Comparison of ENCODE assay signal across 7 cellular contexts in the genomic region with DNA sequence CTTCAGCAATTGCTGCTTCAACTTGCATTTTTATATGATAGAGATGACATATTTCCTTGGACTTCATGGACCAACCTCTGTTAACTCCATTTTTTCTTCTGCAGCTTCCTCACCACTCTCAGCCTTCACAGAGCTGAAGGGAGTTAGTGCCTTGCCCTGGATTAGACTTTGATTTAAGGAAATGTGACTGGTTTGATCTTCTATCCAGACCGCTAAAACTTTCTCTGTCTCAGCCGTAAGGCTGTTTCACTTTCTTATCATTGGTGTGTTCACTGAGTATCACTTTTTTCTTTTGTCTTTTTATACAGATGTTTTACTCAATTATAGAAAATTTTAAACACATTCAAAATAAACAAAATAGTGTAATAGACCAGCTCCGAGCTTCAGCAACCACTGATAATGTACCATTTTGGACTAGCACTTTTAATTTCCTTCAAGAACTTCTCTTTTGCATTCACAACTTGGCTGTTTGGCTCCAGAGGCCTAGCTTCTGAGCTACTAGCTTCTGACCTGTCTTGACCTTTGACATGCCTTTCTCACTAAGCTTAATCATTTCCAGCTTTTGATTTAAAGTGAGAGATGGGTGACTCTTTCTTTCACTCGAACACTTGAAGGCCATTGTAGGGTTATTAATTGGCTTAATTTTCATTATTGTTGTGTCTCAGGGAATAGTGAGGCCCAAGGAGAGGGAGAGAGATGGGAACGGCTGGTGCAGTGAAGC. TPM values are rescaled to one million over a fixed set of nuclear protein-coding genes. Genes with fewer than 3 reads are reported as not detected.
DNase-seq lines count a peak whose midpoint lies in the region; ATAC-seq and TF ChIP-seq lines count a peak whose summit lies in the region.

No MANE protein-coding gene starts in this region.

- peaks cover 61% of the 10 kb centered on the region for H3K4me1 Mint-ChIP-seq in WTC11
- H3K4me1 Mint-ChIP-seq in nephron progenitor cell = peaks cover 61% of the 10 kb centered on the region

- no peaks in the 10 kb centered on the region for H3K27me3 ChIP-seq in left lung
- no peaks in the 10 kb centered on the region for H3K27me3 ChIP-seq in H7 (ENCODE audit: control insufficient read depth, insufficient read depth, low read length)

- H3K27ac ChIP-seq in left lung = peak overlapping the region in 1 of 2 donors; percentile 23

- H3K36me3 Mint-ChIP-seq in WTC11 (no peaks in the 10 kb centered on the region), nephron progenitor cell (ENCODE audit: low read depth) (peaks cover 28% of the 10 kb centered on the region)

- no peaks in the 10 kb centered on the region for H3K36me3 ChIP-seq in left lung
- no peaks in the 10 kb centered on the region for H3K36me3 ChIP-seq in H7 (replicated peaks; ENCODE audit: control insufficient read depth, insufficient read depth, low read length)

- peak overlapping the region; percentile 23; the same call in 1 of the 2 replicates for H3K27ac Mint-ChIP-seq in WTC11
- peak overlapping the region; percentile 61 for H3K27ac Mint-ChIP-seq in nephron progenitor cell

- H3K4me3 ChIP-seq in left lung (no peak overlapping the region), H7 (ENCODE audit: insufficient read depth, low read depth, low read length) (no peak overlapping the region)

- H3K9me3 Mint-ChIP-seq in WTC11 (no peaks in the 10 kb centered on the region), nephron progenitor cell (peaks cover 6% of the 10 kb centered on the region)

- no peak for DNase-seq in WTC11 (ENCODE audit: low spot score)
- DNase-seq in nephron progenitor cell = no peak
- DNase-seq in HCEC 1CT = no peak
- no peak for DNase-seq in left lung
- no peak for DNase-seq in H7

- no peak for TF ChIP-seq CTCF in WTC11 (IDR thresholded peaks at IDR 0.05)
- no peak for TF ChIP-seq CTCF in nephron progenitor cell (IDR thresholded peaks at IDR 0.05)
- TF ChIP-seq CTCF in left lung (IDR thresholded peaks at IDR 0.05) = no peak

- CTCF ChIA-PET in WTC11 (lab: Charles Lee) = no interaction called here

- intact Hi-C loops in left lung (cut with DNase I) = no loop called here

- no peak overlapping the region for H3K4me3 Mint-ChIP-seq in WTC11
- no peak overlapping the region for H3K4me3 Mint-ChIP-seq in nephron progenitor cell

- H3K27me3 Mint-ChIP-seq in WTC11 (ENCODE audit: low read depth) (no peaks in the 10 kb centered on the region), nephron progenitor cell (ENCODE audit: low read depth, poor library complexity) (no peaks in the 10 kb centered on the region)

- H3K9me3 ChIP-seq in left lung = no peaks in the 10 kb centered on the region

- POLR2A ChIA-PET in WTC11 (lab: Charles Lee) = no interaction called here

- peaks cover 14 to 68% of the 10 kb centered on the region in 2 donors for H3K4me1 ChIP-seq in left lung

- ATAC-seq in GM18870 (IDR thresholded peaks at IDR 0.05; ENCODE audit: unreplicated experiment) (peak; percentile 30), HG02571 (IDR thresholded peaks at IDR 0.05; ENCODE audit: unreplicated experiment) (peak; percentile 23), WTC11 (no peak), left lung (no peak)

TF ChIP-seq in WTC11, 78 proteins besides CTCF, POLR2A, EP300 and RAD21:
- no peak for TF ChIP-seq IRF2 (CRISPR knock-in tag; IDR thresholded peaks at IDR 0.05; ENCODE audit: borderline replicate concordance, low read depth)
- no peak for TF ChIP-seq RELA (CRISPR knock-in tag; IDR thresholded peaks at IDR 0.05; ENCODE audit: borderline replicate concordance)
- no peak for TF ChIP-seq MLX (CRISPR knock-in tag; IDR thresholded peaks at IDR 0.05)
- no peak for TF ChIP-seq ZNF396 (CRISPR knock-in tag; IDR thresholded peaks at IDR 0.05; ENCODE audit: borderline replicate concordance)
- no peak for TF ChIP-seq ERG (CRISPR knock-in tag; IDR thresholded peaks at IDR 0.05)
- no peak for TF ChIP-seq E2F5 (CRISPR knock-in tag; IDR thresholded peaks at IDR 0.05)
- no peak for TF ChIP-seq ATF1 (CRISPR knock-in tag; IDR thresholded peaks at IDR 0.05)
- TF ChIP-seq ZNF138 (CRISPR knock-in tag; conservative IDR thresholded peaks at IDR 0.05) = no peak
- no peak for TF ChIP-seq ZNF416 (CRISPR knock-in tag; IDR thresholded peaks at IDR 0.05)
- no peak for TF ChIP-seq NFE2L1 (CRISPR knock-in tag; IDR thresholded peaks at IDR 0.05)
- TF ChIP-seq FOXK1 (CRISPR knock-in tag; IDR thresholded peaks at IDR 0.05) = no peak

RNA-seq across cellular contexts. Expression of gene NEK7, which starts 9.3 kb away (rescaled TPM):
- total RNA-seq in WTC11 (2021) (10.3 to 13.3 TPM (median 11.3 TPM) in 3 replicates), left lung (100 to 1,000 TPM in 1 of 2 donors, 10 to 100 TPM in 1; 82.6 to 102 TPM)
- 20.3 and 25.5 TPM in 2 replicates for total RNA-seq in H7 (2014; rRNA removed; shearing (Covaris generic))

Comparison
In these comparisons a context has a peak if more than half of its experiments do, and no peak if none do; other contexts are left out.
1. ATAC-seq: peak in GM18870 (single experiment) and HG02571 (single experiment); none in WTC11 (single experiment) and left lung (single experiment).